In the genomic region with DNA sequence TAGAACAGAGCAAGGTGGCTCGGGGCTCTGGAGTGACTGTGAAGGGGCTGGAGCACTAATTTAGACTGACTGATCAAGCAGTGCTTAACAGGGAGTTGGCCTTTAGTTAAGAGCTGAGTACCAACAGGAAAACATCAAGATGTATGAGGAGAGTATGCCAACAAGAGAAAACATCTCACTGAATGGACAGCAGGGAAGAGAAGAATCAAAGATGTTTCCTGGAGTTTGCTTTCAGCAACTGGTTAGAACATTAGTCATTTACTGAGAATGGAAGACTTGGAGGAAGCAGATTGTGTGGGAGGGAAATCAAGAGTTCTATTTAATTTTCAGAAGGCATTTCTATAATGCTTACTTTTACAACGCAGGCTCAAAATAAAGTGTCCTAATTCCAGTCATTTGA, we compare ENCODE assay signal across 17 cellular contexts.
DNase-seq lines count a peak whose midpoint lies in the region; ATAC-seq and TF ChIP-seq lines count a peak whose summit lies in the region.
"Had no signal": no experiment of that assay in that cellular context is flagged by ENCODE, and none has a peak within 500 bp of the region (broad histone marks: within the 10 kb centered on the region; RNA-seq: fewer than 3 reads in every experiment).

No MANE protein-coding gene starts in this region.

- no peaks in the 10 kb centered on the region for H3K79me2 ChIP-seq in PC-3 (ENCODE audit: low read length)

- H2BK5ac ChIP-seq in neuronal stem cell (ENCODE audit: low read length) = no peak overlapping the region

- H3K79me1 ChIP-seq in neuronal stem cell (ENCODE audit: low read depth, low read length) = no peaks in the 10 kb centered on the region

- H3K23ac ChIP-seq in neuronal stem cell (ENCODE audit: low read depth, low read length, poor library complexity) = no peak overlapping the region

- H2AK5ac ChIP-seq in neuronal stem cell (ENCODE audit: low read depth, low read length) = no peak overlapping the region

- no peak overlapping the region for H3K4me3 ChIP-seq in PC-3 (ENCODE audit: low read length)
- H3K4me3 ChIP-seq in neuronal stem cell (ENCODE audit: low read length in 2 of 2) = no peak overlapping the region
- H3K4me3 ChIP-seq: left ventricle myocardium inferior, tibial artery had no signal

- H2BK15ac ChIP-seq in neuronal stem cell (ENCODE audit: low read length) = no peak overlapping the region

- no peak overlapping the region for H3K18ac ChIP-seq in neuronal stem cell (ENCODE audit: low read length)

- H3K36me3 Mint-ChIP-seq in endothelial cell (ENCODE audit: low read depth, unreplicated experiment) = no peaks in the 10 kb centered on the region
- H3K36me3 Mint-ChIP-seq: activated naive CD4-positive, alpha-beta T cell treated with anti-CD3 and anti-CD28 coated beads, Interleukin-2, amount 50 U/mL, for 72 hours had no signal

- no peak for TF ChIP-seq CTCF in PC-3 (conservative IDR thresholded peaks at IDR 0.05; ENCODE audit: low read depth, low read length)
- no peak for TF ChIP-seq CTCF in endothelial cell (IDR thresholded peaks at IDR 0.05; ENCODE audit: unreplicated experiment)

- no peak overlapping the region for H2BK120ac ChIP-seq in neuronal stem cell (ENCODE audit: low read depth, low read length)

- H3K9me3 Mint-ChIP-seq in endothelial cell (ENCODE audit: unreplicated experiment) = no peaks in the 10 kb centered on the region

- no peak overlapping the region for H3K4ac ChIP-seq in neuronal stem cell (ENCODE audit: low read length)

- POLR2A ChIA-PET in PC-3 (lab: Charles Lee; ENCODE audit: unreplicated experiment) = no interaction called here

- no peak overlapping the region for H3K4me2 ChIP-seq in PC-3 (ENCODE audit: low read length)
- no peak overlapping the region for H3K4me2 ChIP-seq in neuronal stem cell (ENCODE audit: insufficient read depth, low read length, poor library complexity, severe bottlenecking)

- DNase-seq in EH (ENCODE audit: low read depth) (peak; percentile 72), PC-3 (peak; percentile 38), endothelial cell (ENCODE audit: low spot score) (no peak), myocyte (ENCODE audit: low read depth) (peak; percentile 46), inferior parietal cortex (ENCODE audit: extremely low spot score) (no peak), neuronal stem cell (ENCODE audit: low spot score) (no peak)
- DNase-seq: activated CD4-positive, alpha-beta T cell treated with anti-CD3 and anti-CD28 coated beads, Interleukin-2, amount 50 U/mL, for 1 hour; activated T-cell treated with anti-CD3 and anti-CD28 coated beads, Interleukin-2, amount 50 U/mL, for 1 hour; left ventricle myocardium inferior; NCI-H1092; NCI-H2171 treated with DMSO at 0.1 percent for 48 hours; right cardiac atrium; stimulated activated CD4-positive, alpha-beta T cell treated with anti-CD3 and anti-CD28 coated beads, Interleukin-4, amount 100 ng/mL, for 1 hour; tibial artery had no signal

- H3K27ac ChIP-seq in PC-3 (ENCODE audit: low read length) (no peak overlapping the region), neuronal stem cell (replicated peaks; ENCODE audit: low read length) (no peak overlapping the region)
- H3K27ac ChIP-seq: left ventricle myocardium inferior, tibial artery had no signal

- no CpG with 5 or more reads among the region's 2 CpGs for WGBS in neuronal stem cell (ENCODE audit: extremely low coverage in 2 of 2, insufficient read length in 2 of 2, insufficient replicate concordance in 1 of 2), 2 donors

- no peaks in the 10 kb centered on the region for H3K9me2 ChIP-seq in PC-3 (replicated peaks; ENCODE audit: low read length)

- CTCF ChIA-PET in PC-3 (lab: Charles Lee) = no interaction called here

- H2AFZ ChIP-seq in PC-3 (ENCODE audit: low read length) (0 out of 2 replicates have a peak overlapping the region, but pooled peaks have one; percentile 46), neuronal stem cell (ENCODE audit: low read length) (no peak overlapping the region)

- H3K14ac ChIP-seq in neuronal stem cell (ENCODE audit: low read length) = no peak overlapping the region

- H3K36me3 ChIP-seq in PC-3 (ENCODE audit: low read depth, low read length) = no peaks in the 10 kb centered on the region
- no peaks in the 10 kb centered on the region for H3K36me3 ChIP-seq in neuronal stem cell (replicated peaks in 1 of 2; ENCODE audit: control insufficient read depth in 2 of 2, insufficient read depth in 2 of 2, low read length in 2 of 2)
- H3K36me3 ChIP-seq: left ventricle myocardium inferior, tibial artery had no signal

- no peaks in the 10 kb centered on the region for H3F3A ChIP-seq in PC-3 (ENCODE audit: low read length, unreplicated experiment)

- H3K27ac Mint-ChIP-seq in endothelial cell (ENCODE audit: unreplicated experiment) = peak overlapping the region; percentile 92
- H3K27ac Mint-ChIP-seq: activated naive CD4-positive, alpha-beta T cell treated with anti-CD3 and anti-CD28 coated beads, Interleukin-2, amount 50 U/mL, for 72 hours had no signal

- H3K9me3 ChIP-seq in PC-3 (ENCODE audit: low read length) (no peaks in the 10 kb centered on the region), neuronal stem cell (replicated peaks in 1 of 2; ENCODE audit: control insufficient read depth in 2 of 2, insufficient read depth in 1 of 2, low read depth in 1 of 2, low read length in 2 of 2) (peaks cover 0 to 3% of the 10 kb centered on the region in 2 donors)
- H3K9me3 ChIP-seq: left ventricle myocardium inferior, tibial artery had no signal

- no peaks in the 10 kb centered on the region for H3K27me3 Mint-ChIP-seq in endothelial cell (ENCODE audit: unreplicated experiment)

- intact Hi-C loops in PC-3 (cut with micrococcal nuclease) = no loop called here

- H3K4me3 Mint-ChIP-seq in endothelial cell (ENCODE audit: unreplicated experiment) = peak overlapping the region; percentile 13

- H4K20me1 ChIP-seq in PC-3 (ENCODE audit: low read length) = no peaks in the 10 kb centered on the region

- H3K27me3 ChIP-seq in PC-3 (ENCODE audit: low read length) (no peaks in the 10 kb centered on the region), neuronal stem cell (ENCODE audit: control insufficient read depth in 3 of 3, insufficient read depth in 3 of 3, low read depth in 1 of 3, low read length in 3 of 3) (no peaks in the 10 kb centered on the region)
- H3K27me3 ChIP-seq: tibial artery had no signal

- H3K4me1 Mint-ChIP-seq in endothelial cell (ENCODE audit: unreplicated experiment) = peaks cover 24% of the 10 kb centered on the region

- BruUV-seq in PC-3 (replicated peaks; lab: Mats Ljungman, UMichigan) = no TSS peak

- peaks cover 5% of the 10 kb centered on the region; the same call in 1 of the 2 replicates for H3K4me1 ChIP-seq in PC-3 (ENCODE audit: insufficient read depth, low read length)
- H3K4me1 ChIP-seq in neuronal stem cell (ENCODE audit: control insufficient read depth in 2 of 2, insufficient read depth in 1 of 2, low read depth in 1 of 2, low read length in 2 of 2) = peaks cover 7 to 9% of the 10 kb centered on the region in 2 donors
- H3K4me1 ChIP-seq: tibial artery had no signal

- H4K8ac ChIP-seq in neuronal stem cell (ENCODE audit: low read depth, low read length) = no peak overlapping the region

- H2BK12ac ChIP-seq in neuronal stem cell (ENCODE audit: low read length) = no peak overlapping the region

- ATAC-seq in PC-3 (0 out of 2 replicates have a peak, but pooled peaks have one; percentile 20), GM21576 (IDR thresholded peaks at IDR 0.05; ENCODE audit: unreplicated experiment) (no peak), HG02852 (IDR thresholded peaks at IDR 0.05; ENCODE audit: unreplicated experiment) (no peak)
- ATAC-seq: activated naive CD4-positive, alpha-beta T cell treated with anti-CD3 and anti-CD28 coated beads, Interleukin-2, amount 50 U/mL, for 72 hours; right cardiac atrium had no signal

- no peak overlapping the region for H4K91ac ChIP-seq in neuronal stem cell (ENCODE audit: low read depth, low read length, poor library complexity)

- no peak overlapping the region for H3K9ac ChIP-seq in PC-3 (ENCODE audit: low read length)
- no peak overlapping the region for H3K9ac ChIP-seq in neuronal stem cell (ENCODE audit: low read depth, low read length, poor library complexity)

Comparison
In these comparisons a context has a peak if more than half of its experiments do, and no peak if none do; other contexts are left out.
1. DNase-seq: peak in EH (single experiment), PC-3 (single experiment) and myocyte (single experiment); none in endothelial cell (single experiment), inferior parietal cortex (single experiment) and neuronal stem cell (single experiment).